9 cellular contexts compared by ENCODE assay signal in genomic region chr11:71787824-71788454, GRCh38. TPM values are rescaled to one million over a fixed set of nuclear protein-coding genes. Genes with fewer than 3 reads are reported as not detected.
DNase-seq lines count a peak whose midpoint lies in the region; TF ChIP-seq lines count a peak whose summit lies in the region.
"Not testable (repeated sequence)": the region's sequence is repeated elsewhere in the genome, so short reads cannot be mapped to it uniquely, and the experiment has no call there.
"Had no signal": no experiment of that assay in that cellular context is flagged by ENCODE, and none has a peak within 500 bp of the region (broad histone marks: within the 10 kb centered on the region; RNA-seq: fewer than 3 reads in every experiment).

No MANE protein-coding gene starts in this region.

- H3K4me1 ChIP-seq in endodermal cell (ENCODE audit: control insufficient read depth, insufficient read depth, low read length); rectal smooth muscle tissue (ENCODE audit: control insufficient read depth, insufficient read depth, low read length); urinary bladder (ENCODE audit: insufficient read depth): not testable (repeated sequence)

- CTCF ChIA-PET in activated naive CD4-positive, alpha-beta T cell treated with anti-CD3 and anti-CD28 coated beads, Interleukin-2, amount 10 ng/mL, durations not matched to agents 7 days and 5 days (lab: Charles Lee), result not testable (repeated sequence)

- H3K36me3 ChIP-seq in GM06990 (ENCODE audit: control insufficient read depth, insufficient read depth, low read length); endodermal cell (ENCODE audit: control insufficient read depth, insufficient read depth, low read length); rectal smooth muscle tissue (ENCODE audit: control insufficient read depth, insufficient read depth, low read length); urinary bladder (ENCODE audit: insufficient read depth): not testable (repeated sequence)

- H3K9me3 Mint-ChIP-seq in activated naive CD4-positive, alpha-beta T cell treated with anti-CD3 and anti-CD28 coated beads, Interleukin-2, amount 10 ng/mL, durations not matched to agents 7 days and 5 days; endodermal cell: not testable (repeated sequence)

- WGBS in endodermal cell (ENCODE audit: insufficient coverage in 1 of 2, insufficient read length in 1 of 2), 2 experiments, result 0 to 1% methylated on average over 4 to 18 of the region's 19 CpGs
- WGBS in urinary bladder, result 2% methylated on average over 19 of the region's 19 CpGs

- H3K27me3 ChIP-seq in GM06990 (replicated peaks; ENCODE audit: control insufficient read depth, insufficient read depth, low read length); endodermal cell (ENCODE audit: control insufficient read depth, insufficient read depth, low read length, poor library complexity, severe bottlenecking); rectal smooth muscle tissue (ENCODE audit: control insufficient read depth, insufficient read depth, low read length): not testable (repeated sequence)

- H3K36me3 Mint-ChIP-seq in activated naive CD4-positive, alpha-beta T cell treated with anti-CD3 and anti-CD28 coated beads, Interleukin-2, amount 10 ng/mL, durations not matched to agents 7 days and 5 days, result not testable (repeated sequence)
- H3K36me3 Mint-ChIP-seq in endodermal cell (ENCODE audit: low read depth), result peaks cover 13% of the 10 kb centered on the region

- H3K27ac Mint-ChIP-seq in activated naive CD4-positive, alpha-beta T cell treated with anti-CD3 and anti-CD28 coated beads, Interleukin-2, amount 10 ng/mL, durations not matched to agents 7 days and 5 days, result peak overlapping the region; percentile 89
- peak overlapping the region; percentile 97 for H3K27ac Mint-ChIP-seq in endodermal cell

- peak overlapping the region; percentile 78 for H3K4me3 ChIP-seq in GM06990 (replicated peaks; ENCODE audit: low read depth, low read length)
- H3K4me3 ChIP-seq in endodermal cell (ENCODE audit: low read length), result peak overlapping the region; percentile 83
- H3K4me3 ChIP-seq in rectal smooth muscle tissue (ENCODE audit: low read length), result peak overlapping the region; percentile 69
- H3K4me3 ChIP-seq in urinary bladder (ENCODE audit: low read depth, low read length), result peak overlapping the region; percentile 45

- H3K9ac ChIP-seq in endodermal cell (ENCODE audit: extremely low read depth, low read length, poor library complexity, severe bottlenecking), result peak overlapping the region; percentile 60
- peak overlapping the region; percentile 11 for H3K9ac ChIP-seq in rectal smooth muscle tissue (ENCODE audit: low read length)

- H3K27ac ChIP-seq in endodermal cell (ENCODE audit: low read depth, low read length) (peak overlapping the region; percentile 44), rectal smooth muscle tissue (ENCODE audit: low read depth, low read length) (peak overlapping the region; percentile 81), urinary bladder (ENCODE audit: low read depth) (peak overlapping the region; percentile 38)

- not testable (repeated sequence) for TF ChIP-seq CTCF in GM06990 (IDR thresholded peaks at IDR 0.05; ENCODE audit: insufficient read depth, low read length, poor library complexity, severe bottlenecking)
- TF ChIP-seq CTCF in endodermal cell (conservative IDR thresholded peaks at IDR 0.05), result peak; percentile 40

- H3K9me3 ChIP-seq in endodermal cell (ENCODE audit: control insufficient read depth, low read length), result not testable (repeated sequence)

- DNase-seq in GM06990 (ENCODE audit: extremely low read depth, insufficient read length), result not testable (repeated sequence)
- DNase-seq in NCI-H1105 treated with DMSO at 0.1 percent for 48 hours (lab: John Stamatoyannopoulos, UW) (peak; percentile 29), SW480 (ENCODE audit: low spot score) (peak; percentile 45), endodermal cell (peak; percentile 83), kidney tubule cell (ENCODE audit: low spot score) (peak; percentile 78)
- DNase-seq in activated naive CD4-positive, alpha-beta T cell treated with anti-CD3 and anti-CD28 coated beads, Interleukin-2, amount 10 ng/mL, durations not matched to agents 7 days and 5 days, result peak; percentile 38

- peak overlapping the region; percentile 92 for H3K4me3 Mint-ChIP-seq in activated naive CD4-positive, alpha-beta T cell treated with anti-CD3 and anti-CD28 coated beads, Interleukin-2, amount 10 ng/mL, durations not matched to agents 7 days and 5 days
- H3K4me3 Mint-ChIP-seq in endodermal cell, result peak overlapping the region; percentile 84

- H3K27me3 Mint-ChIP-seq in activated naive CD4-positive, alpha-beta T cell treated with anti-CD3 and anti-CD28 coated beads, Interleukin-2, amount 10 ng/mL, durations not matched to agents 7 days and 5 days, result peaks cover 11% of the 10 kb centered on the region
- not testable (repeated sequence) for H3K27me3 Mint-ChIP-seq in endodermal cell (ENCODE audit: insufficient read depth)

- peaks cover 32% of the 10 kb centered on the region for H3K4me1 Mint-ChIP-seq in activated naive CD4-positive, alpha-beta T cell treated with anti-CD3 and anti-CD28 coated beads, Interleukin-2, amount 10 ng/mL, durations not matched to agents 7 days and 5 days
- H3K4me1 Mint-ChIP-seq in endodermal cell, result peaks cover 21% of the 10 kb centered on the region

RNA-seq across cellular contexts. Expression of gene DEFB108B, which starts 45.1 kb away (rescaled TPM):
- total RNA-seq in endodermal cell, result not detected
- not detected for polyA plus RNA-seq in endodermal cell (2013, experiment 1 of 2)
- not detected for polyA plus RNA-seq in endodermal cell (2013, experiment 2 of 2)
- total RNA-seq in urinary bladder, result not detected
- not detected for polyA plus RNA-seq in urinary bladder
- total RNA-seq: posterior vena cava had no signal
